In the genomic region with DNA sequence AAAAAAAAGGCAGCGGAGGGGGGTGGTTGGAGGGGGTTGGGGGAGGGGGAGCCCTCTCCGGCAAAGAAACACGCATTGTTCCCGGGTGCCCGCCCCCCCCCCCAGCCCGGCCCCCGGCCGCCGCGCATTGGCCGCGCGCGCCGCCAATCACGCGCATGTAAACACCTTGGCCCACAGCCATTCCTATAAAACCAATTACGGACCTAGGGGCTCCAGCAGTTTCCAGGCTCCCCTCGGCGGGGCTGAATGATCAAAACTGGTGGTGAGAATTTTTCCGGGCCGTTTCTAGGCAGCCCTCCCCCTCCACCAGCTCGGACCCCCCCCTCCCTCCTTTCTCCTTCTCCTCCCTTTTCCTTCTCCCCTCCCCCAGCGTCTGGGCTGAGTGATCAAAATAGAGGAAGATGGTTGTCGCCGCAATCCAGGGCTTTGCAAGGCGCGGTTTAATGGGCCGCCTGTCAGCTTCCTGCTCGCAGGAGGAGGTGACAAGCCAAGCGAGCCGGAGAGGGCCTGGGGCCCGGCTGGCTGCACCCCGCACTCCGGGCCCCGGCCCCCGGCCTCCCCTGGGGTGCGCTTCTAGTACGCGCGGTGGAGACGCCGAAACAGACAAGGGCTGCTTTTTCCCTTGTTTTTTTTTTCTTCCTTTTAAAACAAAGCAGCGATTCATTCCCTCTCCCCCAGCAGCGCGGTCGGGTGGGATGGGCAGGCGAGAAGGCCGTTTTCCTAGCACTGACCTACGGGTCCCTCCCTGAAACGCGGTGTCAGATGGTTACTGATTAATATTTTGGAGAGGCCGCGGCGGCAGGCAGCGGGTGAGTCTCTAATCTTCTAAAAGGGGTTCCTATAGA, we compare ENCODE assay signal across 1 cellular context.
TF ChIP-seq lines count a peak whose summit lies in the region.

No MANE protein-coding gene starts in this region.

TF ChIP-seq in HepG2, 621 proteins besides CTCF, POLR2A, EP300 and RAD21 (continued from another document and continues in another):
- TF ChIP-seq, protein P1, sequence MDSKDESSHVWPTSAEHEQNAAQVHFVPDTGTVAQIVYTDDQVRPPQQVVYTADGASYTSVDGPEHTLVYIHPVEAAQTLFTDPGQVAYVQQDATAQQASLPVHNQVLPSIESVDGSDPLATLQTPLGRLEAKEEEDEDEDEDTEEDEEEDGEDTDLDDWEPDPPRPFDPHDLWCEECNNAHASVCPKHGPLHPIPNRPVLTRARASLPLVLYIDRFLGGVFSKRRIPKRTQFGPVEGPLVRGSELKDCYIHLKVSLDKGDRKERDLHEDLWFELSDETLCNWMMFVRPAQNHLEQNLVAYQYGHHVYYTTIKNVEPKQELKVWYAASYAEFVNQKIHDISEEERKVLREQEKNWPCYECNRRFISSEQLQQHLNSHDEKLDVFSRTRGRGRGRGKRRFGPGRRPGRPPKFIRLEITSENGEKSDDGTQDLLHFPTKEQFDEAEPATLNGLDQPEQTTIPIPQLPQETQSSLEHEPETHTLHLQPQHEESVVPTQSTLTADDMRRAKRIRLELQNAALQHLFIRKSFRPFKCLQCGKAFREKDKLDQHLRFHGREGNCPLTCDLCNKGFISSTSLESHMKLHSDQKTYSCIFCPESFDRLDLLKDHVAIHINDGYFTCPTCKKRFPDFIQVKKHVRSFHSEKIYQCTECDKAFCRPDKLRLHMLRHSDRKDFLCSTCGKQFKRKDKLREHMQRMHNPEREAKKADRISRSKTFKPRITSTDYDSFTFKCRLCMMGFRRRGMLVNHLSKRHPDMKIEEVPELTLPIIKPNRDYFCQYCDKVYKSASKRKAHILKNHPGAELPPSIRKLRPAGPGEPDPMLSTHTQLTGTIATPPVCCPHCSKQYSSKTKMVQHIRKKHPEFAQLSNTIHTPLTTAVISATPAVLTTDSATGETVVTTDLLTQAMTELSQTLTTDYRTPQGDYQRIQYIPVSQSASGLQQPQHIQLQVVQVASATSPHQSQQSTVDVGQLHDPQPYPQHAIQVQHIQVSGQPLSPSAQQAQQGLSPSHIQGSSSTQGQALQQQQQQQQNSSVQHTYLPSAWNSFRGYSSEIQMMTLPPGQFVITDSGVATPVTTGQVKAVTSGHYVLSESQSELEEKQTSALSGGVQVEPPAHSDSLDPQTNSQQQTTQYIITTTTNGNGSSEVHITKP (CRISPR knock-in tag; IDR thresholded peaks at IDR 0.05; ENCODE audit: low read depth): 0 out of 2 replicates have a peak, but pooled peaks have one; percentile 39
- TF ChIP-seq ZNF749 (CRISPR knock-in tag; IDR thresholded peaks at IDR 0.05; ENCODE audit: borderline replicate concordance) (no peak), CENPX (CRISPR knock-in tag; IDR thresholded peaks at IDR 0.05) (no peak), CHD2 (IDR thresholded peaks at IDR 0.05; ENCODE audit: low read depth, low read length) (no peak), CAMTA2 (CRISPR knock-in tag; IDR thresholded peaks at IDR 0.05; ENCODE audit: borderline replicate concordance) (no peak), ZSCAN21 (CRISPR knock-in tag; IDR thresholded peaks at IDR 0.05; ENCODE audit: borderline replicate concordance) (no peak), SALL1 (CRISPR knock-in tag; IDR thresholded peaks at IDR 0.05) (no peak; the same call in none of the 2 replicates), TBL1XR1 (IDR thresholded peaks at IDR 0.05; ENCODE audit: borderline replicate concordance, low read length, partially characterized antibody) (peak; percentile 39), ZNF335 (CRISPR knock-in tag; IDR thresholded peaks at IDR 0.05) (no peak), ZNF550 (CRISPR knock-in tag; IDR thresholded peaks at IDR 0.05; ENCODE audit: borderline replicate concordance) (no peak), ESRRA (CRISPR knock-in tag; IDR thresholded peaks at IDR 0.05; ENCODE audit: low read depth) (no peak), ATF7 (IDR thresholded peaks at IDR 0.05) (no peak), ATF7 (CRISPR knock-in tag; IDR thresholded peaks at IDR 0.05) (no peak), FOXK2 (IDR thresholded peaks at IDR 0.05) (0 out of 2 replicates have a peak, but pooled peaks have one; percentile 22), ATF1 (CRISPR knock-in tag; IDR thresholded peaks at IDR 0.05) (no peak), KMT2B (CRISPR knock-in tag; IDR thresholded peaks at IDR 0.05) (no peak), ZNF232 (CRISPR knock-in tag; IDR thresholded peaks at IDR 0.05; ENCODE audit: borderline replicate concordance) (no peak), ZNF33A (CRISPR knock-in tag; IDR thresholded peaks at IDR 0.05; ENCODE audit: borderline replicate concordance) (no peak), HNRNPK (IDR thresholded peaks at IDR 0.05; ENCODE audit: low read depth, low read length, poor library complexity, severe bottlenecking) (peak; percentile 78), HOXA5 (CRISPR knock-in tag; IDR thresholded peaks at IDR 0.05) (peak; percentile 24; the same call in 1 of the 2 replicates), HNRNPL (IDR thresholded peaks at IDR 0.05; ENCODE audit: low read depth, low read length) (peak; percentile 65; the same call in 1 of the 2 replicates)
- TF ChIP-seq, protein P2, sequence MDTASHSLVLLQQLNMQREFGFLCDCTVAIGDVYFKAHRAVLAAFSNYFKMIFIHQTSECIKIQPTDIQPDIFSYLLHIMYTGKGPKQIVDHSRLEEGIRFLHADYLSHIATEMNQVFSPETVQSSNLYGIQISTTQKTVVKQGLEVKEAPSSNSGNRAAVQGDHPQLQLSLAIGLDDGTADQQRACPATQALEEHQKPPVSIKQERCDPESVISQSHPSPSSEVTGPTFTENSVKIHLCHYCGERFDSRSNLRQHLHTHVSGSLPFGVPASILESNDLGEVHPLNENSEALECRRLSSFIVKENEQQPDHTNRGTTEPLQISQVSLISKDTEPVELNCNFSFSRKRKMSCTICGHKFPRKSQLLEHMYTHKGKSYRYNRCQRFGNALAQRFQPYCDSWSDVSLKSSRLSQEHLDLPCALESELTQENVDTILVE (CRISPR knock-in tag; IDR thresholded peaks at IDR 0.05): no peak; the same call in 1 of the 2 replicates
- TF ChIP-seq, protein P3, sequence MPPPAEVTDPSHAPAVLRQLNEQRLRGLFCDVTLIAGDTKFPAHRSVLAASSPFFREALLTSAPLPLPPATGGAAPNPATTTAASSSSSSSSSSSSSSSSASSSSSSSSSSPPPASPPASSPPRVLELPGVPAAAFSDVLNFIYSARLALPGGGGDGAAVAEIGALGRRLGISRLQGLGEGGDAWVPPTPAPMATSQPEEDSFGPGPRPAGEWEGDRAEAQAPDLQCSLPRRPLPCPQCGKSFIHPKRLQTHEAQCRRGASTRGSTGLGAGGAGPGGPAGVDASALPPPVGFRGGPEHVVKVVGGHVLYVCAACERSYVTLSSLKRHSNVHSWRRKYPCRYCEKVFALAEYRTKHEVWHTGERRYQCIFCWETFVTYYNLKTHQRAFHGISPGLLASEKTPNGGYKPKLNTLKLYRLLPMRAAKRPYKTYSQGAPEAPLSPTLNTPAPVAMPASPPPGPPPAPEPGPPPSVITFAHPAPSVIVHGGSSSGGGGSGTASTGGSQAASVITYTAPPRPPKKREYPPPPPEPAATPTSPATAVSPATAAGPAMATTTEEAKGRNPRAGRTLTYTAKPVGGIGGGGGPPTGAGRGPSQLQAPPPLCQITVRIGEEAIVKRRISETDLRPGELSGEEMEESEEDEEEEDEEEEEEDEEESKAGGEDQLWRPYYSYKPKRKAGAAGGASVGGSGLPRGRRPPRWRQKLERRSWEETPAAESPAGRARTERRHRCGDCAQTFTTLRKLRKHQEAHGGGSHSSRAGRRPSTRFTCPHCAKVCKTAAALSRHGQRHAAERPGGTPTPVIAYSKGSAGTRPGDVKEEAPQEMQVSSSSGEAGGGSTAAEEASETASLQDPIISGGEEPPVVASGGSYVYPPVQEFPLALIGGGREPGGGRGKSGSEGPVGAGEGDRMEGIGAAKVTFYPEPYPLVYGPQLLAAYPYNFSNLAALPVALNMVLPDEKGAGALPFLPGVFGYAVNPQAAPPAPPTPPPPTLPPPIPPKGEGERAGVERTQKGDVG (CRISPR knock-in tag; IDR thresholded peaks at IDR 0.05; ENCODE audit: borderline replicate concordance): no peak
- TF ChIP-seq, protein P4, sequence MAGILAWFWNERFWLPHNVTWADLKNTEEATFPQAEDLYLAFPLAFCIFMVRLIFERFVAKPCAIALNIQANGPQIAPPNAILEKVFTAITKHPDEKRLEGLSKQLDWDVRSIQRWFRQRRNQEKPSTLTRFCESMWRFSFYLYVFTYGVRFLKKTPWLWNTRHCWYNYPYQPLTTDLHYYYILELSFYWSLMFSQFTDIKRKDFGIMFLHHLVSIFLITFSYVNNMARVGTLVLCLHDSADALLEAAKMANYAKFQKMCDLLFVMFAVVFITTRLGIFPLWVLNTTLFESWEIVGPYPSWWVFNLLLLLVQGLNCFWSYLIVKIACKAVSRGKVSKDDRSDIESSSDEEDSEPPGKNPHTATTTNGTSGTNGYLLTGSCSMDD (CRISPR knock-in tag; IDR thresholded peaks at IDR 0.05): no peak
- TF ChIP-seq, protein P5, sequence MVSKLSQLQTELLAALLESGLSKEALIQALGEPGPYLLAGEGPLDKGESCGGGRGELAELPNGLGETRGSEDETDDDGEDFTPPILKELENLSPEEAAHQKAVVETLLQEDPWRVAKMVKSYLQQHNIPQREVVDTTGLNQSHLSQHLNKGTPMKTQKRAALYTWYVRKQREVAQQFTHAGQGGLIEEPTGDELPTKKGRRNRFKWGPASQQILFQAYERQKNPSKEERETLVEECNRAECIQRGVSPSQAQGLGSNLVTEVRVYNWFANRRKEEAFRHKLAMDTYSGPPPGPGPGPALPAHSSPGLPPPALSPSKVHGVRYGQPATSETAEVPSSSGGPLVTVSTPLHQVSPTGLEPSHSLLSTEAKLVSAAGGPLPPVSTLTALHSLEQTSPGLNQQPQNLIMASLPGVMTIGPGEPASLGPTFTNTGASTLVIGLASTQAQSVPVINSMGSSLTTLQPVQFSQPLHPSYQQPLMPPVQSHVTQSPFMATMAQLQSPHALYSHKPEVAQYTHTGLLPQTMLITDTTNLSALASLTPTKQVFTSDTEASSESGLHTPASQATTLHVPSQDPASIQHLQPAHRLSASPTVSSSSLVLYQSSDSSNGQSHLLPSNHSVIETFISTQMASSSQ (IDR thresholded peaks at IDR 0.05; ENCODE audit: low read depth): peak; percentile 85
- TF ChIP-seq, protein P5 (CRISPR knock-in tag; IDR thresholded peaks at IDR 0.05; ENCODE audit: borderline replicate concordance): peak; percentile 88
- TF ChIP-seq, protein P6, sequence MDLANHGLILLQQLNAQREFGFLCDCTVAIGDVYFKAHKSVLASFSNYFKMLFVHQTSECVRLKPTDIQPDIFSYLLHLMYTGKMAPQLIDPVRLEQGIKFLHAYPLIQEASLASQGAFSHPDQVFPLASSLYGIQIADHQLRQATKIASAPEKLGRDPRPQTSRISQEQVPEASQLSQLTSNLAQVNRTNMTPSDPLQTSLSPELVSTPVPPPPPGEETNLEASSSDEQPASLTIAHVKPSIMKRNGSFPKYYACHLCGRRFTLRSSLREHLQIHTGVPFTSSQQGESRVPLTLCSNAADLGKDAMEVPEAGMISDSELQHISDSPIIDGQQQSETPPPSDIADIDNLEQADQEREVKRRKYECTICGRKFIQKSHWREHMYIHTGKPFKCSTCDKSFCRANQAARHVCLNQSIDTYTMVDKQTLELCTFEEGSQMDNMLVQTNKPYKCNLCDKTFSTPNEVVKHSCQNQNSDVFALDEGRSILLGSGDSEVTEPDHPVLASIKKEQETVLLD (CRISPR knock-in tag; IDR thresholded peaks at IDR 0.05; ENCODE audit: low read depth): no peak
- TF ChIP-seq, protein P7, sequence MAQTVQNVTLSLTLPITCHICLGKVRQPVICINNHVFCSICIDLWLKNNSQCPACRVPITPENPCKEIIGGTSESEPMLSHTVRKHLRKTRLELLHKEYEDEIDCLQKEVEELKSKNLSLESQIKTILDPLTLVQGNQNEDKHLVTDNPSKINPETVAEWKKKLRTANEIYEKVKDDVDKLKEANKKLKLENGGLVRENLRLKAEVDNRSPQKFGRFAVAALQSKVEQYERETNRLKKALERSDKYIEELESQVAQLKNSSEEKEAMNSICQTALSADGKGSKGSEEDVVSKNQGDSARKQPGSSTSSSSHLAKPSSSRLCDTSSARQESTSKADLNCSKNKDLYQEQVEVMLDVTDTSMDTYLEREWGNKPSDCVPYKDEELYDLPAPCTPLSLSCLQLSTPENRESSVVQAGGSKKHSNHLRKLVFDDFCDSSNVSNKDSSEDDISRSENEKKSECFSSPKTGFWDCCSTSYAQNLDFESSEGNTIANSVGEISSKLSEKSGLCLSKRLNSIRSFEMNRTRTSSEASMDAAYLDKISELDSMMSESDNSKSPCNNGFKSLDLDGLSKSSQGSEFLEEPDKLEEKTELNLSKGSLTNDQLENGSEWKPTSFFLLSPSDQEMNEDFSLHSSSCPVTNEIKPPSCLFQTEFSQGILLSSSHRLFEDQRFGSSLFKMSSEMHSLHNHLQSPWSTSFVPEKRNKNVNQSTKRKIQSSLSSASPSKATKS (CRISPR knock-in tag; IDR thresholded peaks at IDR 0.05): no peak
- TF ChIP-seq, protein P8, sequence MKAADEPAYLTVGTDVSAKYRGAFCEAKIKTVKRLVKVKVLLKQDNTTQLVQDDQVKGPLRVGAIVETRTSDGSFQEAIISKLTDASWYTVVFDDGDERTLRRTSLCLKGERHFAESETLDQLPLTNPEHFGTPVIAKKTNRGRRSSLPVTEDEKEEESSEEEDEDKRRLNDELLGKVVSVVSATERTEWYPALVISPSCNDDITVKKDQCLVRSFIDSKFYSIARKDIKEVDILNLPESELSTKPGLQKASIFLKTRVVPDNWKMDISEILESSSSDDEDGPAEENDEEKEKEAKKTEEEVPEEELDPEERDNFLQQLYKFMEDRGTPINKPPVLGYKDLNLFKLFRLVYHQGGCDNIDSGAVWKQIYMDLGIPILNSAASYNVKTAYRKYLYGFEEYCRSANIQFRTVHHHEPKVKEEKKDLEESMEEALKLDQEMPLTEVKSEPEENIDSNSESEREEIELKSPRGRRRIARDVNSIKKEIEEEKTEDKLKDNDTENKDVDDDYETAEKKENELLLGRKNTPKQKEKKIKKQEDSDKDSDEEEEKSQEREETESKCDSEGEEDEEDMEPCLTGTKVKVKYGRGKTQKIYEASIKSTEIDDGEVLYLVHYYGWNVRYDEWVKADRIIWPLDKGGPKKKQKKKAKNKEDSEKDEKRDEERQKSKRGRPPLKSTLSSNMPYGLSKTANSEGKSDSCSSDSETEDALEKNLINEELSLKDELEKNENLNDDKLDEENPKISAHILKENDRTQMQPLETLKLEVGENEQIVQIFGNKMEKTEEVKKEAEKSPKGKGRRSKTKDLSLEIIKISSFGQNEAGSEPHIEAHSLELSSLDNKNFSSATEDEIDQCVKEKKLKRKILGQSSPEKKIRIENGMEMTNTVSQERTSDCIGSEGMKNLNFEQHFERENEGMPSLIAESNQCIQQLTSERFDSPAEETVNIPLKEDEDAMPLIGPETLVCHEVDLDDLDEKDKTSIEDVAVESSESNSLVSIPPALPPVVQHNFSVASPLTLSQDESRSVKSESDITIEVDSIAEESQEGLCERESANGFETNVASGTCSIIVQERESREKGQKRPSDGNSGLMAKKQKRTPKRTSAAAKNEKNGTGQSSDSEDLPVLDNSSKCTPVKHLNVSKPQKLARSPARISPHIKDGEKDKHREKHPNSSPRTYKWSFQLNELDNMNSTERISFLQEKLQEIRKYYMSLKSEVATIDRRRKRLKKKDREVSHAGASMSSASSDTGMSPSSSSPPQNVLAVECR (CRISPR knock-in tag; IDR thresholded peaks at IDR 0.05; ENCODE audit: borderline replicate concordance): peak; percentile 54; the same call in 1 of the 2 replicates
